ENCODE assay signal across 36 cellular contexts in the genomic region with DNA sequence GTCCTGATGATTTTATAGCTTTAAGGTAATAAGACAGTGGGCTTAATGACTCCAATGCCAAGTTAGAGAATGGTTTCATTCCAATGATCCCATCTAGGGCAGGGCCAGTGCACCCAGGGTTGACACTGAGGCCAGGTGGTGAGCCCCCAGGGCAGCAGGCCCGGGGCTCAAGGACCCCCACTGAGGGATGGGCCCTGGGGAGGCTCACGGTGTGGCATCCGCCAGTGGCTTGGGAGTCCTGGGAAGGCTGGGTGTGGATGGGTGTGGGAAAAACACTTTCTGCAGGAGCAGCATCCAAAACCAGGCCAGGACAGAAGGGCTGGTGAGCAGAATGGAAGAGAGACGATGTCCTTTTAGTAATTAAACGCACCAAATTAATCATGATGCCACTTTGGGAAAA.
"Had no signal": no experiment of that assay in that cellular context is flagged by ENCODE, and none has a peak within 500 bp of the region (broad histone marks: within the 10 kb centered on the region; RNA-seq: fewer than 3 reads in every experiment).

No MANE protein-coding gene starts in this region.

- H3K27me3 ChIP-seq: adrenal gland, Peyer's patch had no signal

- H3K9me3 ChIP-seq: adrenal gland, MG63, Peyer's patch had no signal

- H3K4me1 ChIP-seq: adrenal gland, Peyer's patch had no signal

- H3K27ac ChIP-seq: adrenal gland, Peyer's patch, VCaP had no signal

- ATAC-seq: activated naive CD4-positive, alpha-beta T cell treated with anti-CD3 and anti-CD28 coated beads, Interleukin-2, amount 50 U/mL, for 72 hours; activated T-cell treated with anti-CD3 and anti-CD28 coated beads, Interleukin-2, amount 50 U/mL, for 4 hours; PC-3 had no signal

- H3K4me3 ChIP-seq: adrenal gland, MG63, Peyer's patch had no signal

- DNase-seq: activated B cell treated with CpG ODN at 0.5 μM for 24 hours; activated CD4-positive, alpha-beta memory T cell treated with anti-CD3 and anti-CD28 coated beads for 36 hours; activated CD4-positive, alpha-beta T cell treated with anti-CD3 and anti-CD28 coated beads for 4 hours; activated CD4-positive, alpha-beta T cell treated with anti-CD3 and anti-CD28 coated beads, Interleukin-2, amount 50 U/mL, for 1 hour; activated CD4-positive, CD25-positive, alpha-beta regulatory T cell treated with anti-CD3 and anti-CD28 coated beads, Interleukin-2, amount 50 U/mL, for 72 hours; activated CD8-positive, alpha-beta memory T cell treated with anti-CD3 and anti-CD28 coated beads, Interleukin-2, amount 50 U/mL, for 4 hours; activated gamma-delta T cell treated with Interleukin-2 at 50 U/mL for 16 hours; activated naive CD4-positive, alpha-beta T cell treated with anti-CD3 and anti-CD28 coated beads for 36 hours; activated T-cell treated with anti-CD3 and anti-CD28 coated beads for 4 hours; activated T-cell treated with anti-CD3 and anti-CD28 coated beads, Interleukin-2, amount 50 U/mL, for 4 hours; adrenal gland; caudate nucleus; Kasumi-1; KG1; MG63; NCI-H1048; NCI-H1105 treated with DMSO at 0.1 percent for 48 hours; NCI-H1436; NCI-H1694; NCI-H1930; NCI-H2081 treated with DMSO at 0.1 percent for 48 hours; NCI-H510A; NCI-H526; NCI-H748 treated with DMSO at 0.1 percent for 48 hours; NK-92 treated with Interleukin-12 subunit alpha and Interleukin-12 subunit beta, amount 100 ng/mL, for 24 hours; PC-3; Peyer's patch; Right ventricle myocardium superior; RPMI8226; SW 1271; T-helper 1 cell; T-helper 2 cell; T-helper 9 cell had no signal

- FAIRE-seq: bronchial epithelial cell had no signal

- H3K36me3 ChIP-seq: adrenal gland, MG63, Peyer's patch had no signal
